ENCODE assay signal across 27 cellular contexts in the genomic region with DNA sequence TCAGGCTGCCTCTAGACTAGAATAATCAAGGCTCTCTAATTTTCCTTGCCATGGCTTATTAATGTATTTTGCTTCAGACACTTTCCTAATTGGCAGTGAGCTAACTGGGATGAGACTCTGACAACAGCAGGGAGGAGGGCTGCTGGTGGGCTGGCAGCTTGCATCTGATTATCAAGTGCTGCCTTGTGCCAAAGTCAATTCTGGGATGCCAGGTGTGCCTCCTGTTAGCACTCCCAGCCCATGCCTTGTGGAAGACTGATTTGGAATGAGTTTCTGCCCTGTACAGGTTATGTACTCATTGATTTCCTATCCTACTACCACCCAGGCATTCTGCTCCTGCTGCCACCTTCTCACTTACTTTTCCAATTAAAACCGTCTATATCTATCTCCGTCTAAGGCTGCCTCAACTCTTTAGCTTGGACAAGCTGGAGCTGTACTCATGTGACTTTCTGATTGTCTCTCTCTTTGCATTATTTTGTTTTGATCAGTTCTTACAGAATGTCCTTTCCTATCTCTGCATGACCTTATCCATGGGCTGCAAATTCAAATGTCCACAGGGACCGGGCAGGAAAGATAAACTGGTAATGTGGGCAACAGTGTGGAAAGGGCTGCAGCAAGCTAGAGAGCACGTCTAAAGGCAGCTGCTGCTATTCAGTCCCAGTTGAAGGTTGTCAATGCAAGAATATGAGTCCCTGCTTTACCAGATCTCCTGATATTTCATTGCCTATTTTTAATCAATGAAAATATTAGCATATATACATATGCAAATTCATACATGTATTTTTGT.
"Had no signal": no experiment of that assay in that cellular context is flagged by ENCODE, and none has a peak within 500 bp of the region (broad histone marks: within the 10 kb centered on the region; RNA-seq: fewer than 3 reads in every experiment).

No MANE protein-coding gene starts in this region.

- H3K9me3 ChIP-seq: stomach, suprapubic skin, transverse colon, vagina had no signal

- H3K36me3 ChIP-seq: cardiac muscle cell, stomach, suprapubic skin, transverse colon, vagina, WERI-Rb-1 had no signal

- H3K4me1 Mint-ChIP-seq: activated CD4-positive, alpha-beta T cell treated with anti-CD3 and anti-CD28 coated beads, Interleukin-2, amount 10 ng/mL, durations not matched to agents 7 days and 5 days; activated CD8-positive, alpha-beta memory T cell treated with anti-CD3 and anti-CD28 coated beads, Interleukin-2, amount 10 ng/mL, durations not matched to agents 7 days and 5 days; activated naive CD8-positive, alpha-beta T cell treated with anti-CD3 and anti-CD28 coated beads, Interleukin-2, amount 50 U/mL, for 24 hours; nephron; stimulated activated effector memory CD8-positive, alpha-beta T cell treated with anti-CD3 and anti-CD28 coated beads, Interleukin-12 subunit alpha, Interleukin-12 subunit beta, amount 100 ng/mL, for 72 hours had no signal

- H3K4me1 ChIP-seq: parathyroid adenoma, stomach, suprapubic skin, transverse colon, vagina had no signal

- H3K27me3 ChIP-seq: cardiac muscle cell, stomach, suprapubic skin, transverse colon, vagina had no signal

- DNase-seq: activated CD4-positive, alpha-beta T cell treated with anti-CD3 and anti-CD28 coated beads, Interleukin-2, amount 10 ng/mL, durations not matched to agents 7 days and 5 days; activated CD4-positive, CD25-positive, alpha-beta regulatory T cell treated with anti-CD3 and anti-CD28 coated beads, Interleukin-2, amount 50 U/mL, for 72 hours; activated CD8-positive, alpha-beta memory T cell treated with anti-CD3 and anti-CD28 coated beads, Interleukin-2, amount 10 ng/mL, durations not matched to agents 7 days and 5 days; activated CD8-positive, alpha-beta T cell treated with anti-CD3 and anti-CD28 coated beads for 36 hours; activated gamma-delta T cell; activated naive CD4-positive, alpha-beta T cell treated with anti-CD3 and anti-CD28 coated beads, Interleukin-2, amount 50 U/mL, for 16 hours; activated naive CD8-positive, alpha-beta T cell treated with anti-CD3 and anti-CD28 coated beads, Interleukin-2, amount 50 U/mL, for 24 hours; activated T-cell treated with anti-CD3 and anti-CD28 coated beads for 4 hours; effector CD8-positive, alpha-beta T cell; erythroblast; foreskin fibroblast; left colon; mesenchymal stem cell; small intestine; stimulated activated CD4-positive, alpha-beta T cell treated with anti-CD3 and anti-CD28 coated beads, Interleukin-2, amount 100 ng/mL, for 24 hours; stomach; transverse colon; WERI-Rb-1 had no signal

- H3K27ac ChIP-seq: cardiac muscle cell, parathyroid adenoma, stomach, suprapubic skin, transverse colon, vagina, WERI-Rb-1 had no signal

- ATAC-seq: activated CD8-positive, alpha-beta memory T cell treated with anti-CD3 and anti-CD28 coated beads, Interleukin-2, amount 10 ng/mL, durations not matched to agents 7 days and 5 days; activated CD8-positive, alpha-beta T cell treated with anti-CD3 and anti-CD28 coated beads for 36 hours; activated naive CD8-positive, alpha-beta T cell treated with anti-CD3 and anti-CD28 coated beads, Interleukin-2, amount 50 U/mL, for 24 hours; left colon; sciatic nerve; stimulated activated effector memory CD8-positive, alpha-beta T cell treated with anti-CD3 and anti-CD28 coated beads, Interleukin-12 subunit alpha, Interleukin-12 subunit beta, amount 100 ng/mL, for 72 hours had no signal

- H3K9me3 Mint-ChIP-seq: activated CD4-positive, alpha-beta T cell treated with anti-CD3 and anti-CD28 coated beads, Interleukin-2, amount 10 ng/mL, durations not matched to agents 7 days and 5 days; activated CD8-positive, alpha-beta T cell treated with anti-CD3 and anti-CD28 coated beads for 36 hours; activated naive CD8-positive, alpha-beta T cell treated with anti-CD3 and anti-CD28 coated beads, Interleukin-2, amount 50 U/mL, for 24 hours; activated T-helper 1 cell treated with anti-CD3 and anti-CD28 coated beads, Interleukin-12 subunit alpha, Interleukin-12 subunit beta, Interleukin-2, Interleukin-4 antibody, amounts not matched to agents 30 ng/mL and 10 ng/mL and 1 ng/mL, durations not matched to agents 14 hours and 24 hours and 36 hours; dendritic cell treated with granulocyte-macrophage colony-stimulating factor and Interleukin-4, amounts not matched to agents 40 ng/mL and 50 ng/mL, for 4 days; nephron had no signal

- H3K4me3 ChIP-seq: cardiac muscle cell, stomach, suprapubic skin, transverse colon, vagina had no signal

- H3K36me3 Mint-ChIP-seq: activated CD8-positive, alpha-beta memory T cell treated with anti-CD3 and anti-CD28 coated beads, Interleukin-2, amount 10 ng/mL, durations not matched to agents 7 days and 5 days; stimulated activated effector memory CD8-positive, alpha-beta T cell treated with anti-CD3 and anti-CD28 coated beads, Interleukin-12 subunit alpha, Interleukin-12 subunit beta, amount 100 ng/mL, for 72 hours had no signal

- H3K27ac Mint-ChIP-seq: activated CD4-positive, alpha-beta T cell treated with anti-CD3 and anti-CD28 coated beads, Interleukin-2, amount 10 ng/mL, durations not matched to agents 7 days and 5 days; activated CD8-positive, alpha-beta memory T cell treated with anti-CD3 and anti-CD28 coated beads, Interleukin-2, amount 10 ng/mL, durations not matched to agents 7 days and 5 days; activated CD8-positive, alpha-beta T cell treated with anti-CD3 and anti-CD28 coated beads for 36 hours; activated naive CD8-positive, alpha-beta T cell treated with anti-CD3 and anti-CD28 coated beads, Interleukin-2, amount 50 U/mL, for 24 hours; activated T-helper 1 cell treated with anti-CD3 and anti-CD28 coated beads, Interleukin-12 subunit alpha, Interleukin-12 subunit beta, Interleukin-2, Interleukin-4 antibody, amounts not matched to agents 30 ng/mL and 10 ng/mL and 1 ng/mL, durations not matched to agents 14 hours and 24 hours and 36 hours; dendritic cell treated with granulocyte-macrophage colony-stimulating factor and Interleukin-4, amounts not matched to agents 40 ng/mL and 50 ng/mL, for 4 days; nephron; stimulated activated effector memory CD8-positive, alpha-beta T cell treated with anti-CD3 and anti-CD28 coated beads, Interleukin-12 subunit alpha, Interleukin-12 subunit beta, amount 100 ng/mL, for 72 hours had no signal

- H3K27me3 Mint-ChIP-seq: activated CD4-positive, alpha-beta T cell treated with anti-CD3 and anti-CD28 coated beads, Interleukin-2, amount 10 ng/mL, durations not matched to agents 7 days and 5 days; activated CD8-positive, alpha-beta memory T cell treated with anti-CD3 and anti-CD28 coated beads, Interleukin-2, amount 10 ng/mL, durations not matched to agents 7 days and 5 days; activated CD8-positive, alpha-beta T cell treated with anti-CD3 and anti-CD28 coated beads for 36 hours; activated naive CD8-positive, alpha-beta T cell treated with anti-CD3 and anti-CD28 coated beads, Interleukin-2, amount 50 U/mL, for 24 hours; dendritic cell treated with granulocyte-macrophage colony-stimulating factor and Interleukin-4, amounts not matched to agents 40 ng/mL and 50 ng/mL, for 4 days had no signal

- H3K4me3 Mint-ChIP-seq: activated CD4-positive, alpha-beta T cell treated with anti-CD3 and anti-CD28 coated beads, Interleukin-2, amount 10 ng/mL, durations not matched to agents 7 days and 5 days; activated CD8-positive, alpha-beta memory T cell treated with anti-CD3 and anti-CD28 coated beads, Interleukin-2, amount 10 ng/mL, durations not matched to agents 7 days and 5 days; activated CD8-positive, alpha-beta T cell treated with anti-CD3 and anti-CD28 coated beads for 36 hours; activated naive CD8-positive, alpha-beta T cell treated with anti-CD3 and anti-CD28 coated beads, Interleukin-2, amount 50 U/mL, for 24 hours; activated T-helper 1 cell treated with anti-CD3 and anti-CD28 coated beads, Interleukin-12 subunit alpha, Interleukin-12 subunit beta, Interleukin-2, Interleukin-4 antibody, amounts not matched to agents 30 ng/mL and 10 ng/mL and 1 ng/mL, durations not matched to agents 14 hours and 24 hours and 36 hours; dendritic cell treated with granulocyte-macrophage colony-stimulating factor and Interleukin-4, amounts not matched to agents 40 ng/mL and 50 ng/mL, for 4 days; nephron; stimulated activated effector memory CD8-positive, alpha-beta T cell treated with anti-CD3 and anti-CD28 coated beads, Interleukin-12 subunit alpha, Interleukin-12 subunit beta, amount 100 ng/mL, for 72 hours had no signal
